16 cellular contexts compared by ENCODE assay signal in genomic region chr10:82813856-82814255, GRCh38.
DNase-seq lines count a peak whose midpoint lies in the region; ATAC-seq, FAIRE-seq and TF ChIP-seq lines count a peak whose summit lies in the region.
"Had no signal": no experiment of that assay in that cellular context is flagged by ENCODE, and none has a peak within 500 bp of the region (broad histone marks: within the 10 kb centered on the region; RNA-seq: fewer than 3 reads in every experiment).

No MANE protein-coding gene starts in this region.

- BruUV-seq in endothelial cell of umbilical vein (replicated peaks; lab: Mats Ljungman, UMichigan): no TSS peak

- DNase-seq in LoVo (ENCODE audit: low spot score) (peak; percentile 1), NCI-H774 (lab: John Stamatoyannopoulos, UW) (peak; percentile 63), endothelial cell of umbilical vein (ENCODE audit: low read depth, low spot score) (peak; percentile 37), renal cortical epithelial cell (ENCODE audit: low read depth) (peak; percentile 37), 8988T (no peak)
- DNase-seq: activated CD8-positive, alpha-beta memory T cell treated with anti-CD3 and anti-CD28 coated beads, Interleukin-2, amount 10 ng/mL, durations not matched to agents 7 days and 5 days; activated naive CD8-positive, alpha-beta T cell treated with anti-CD3 and anti-CD28 coated beads, Interleukin-2, amount 10 ng/mL, durations not matched to agents 7 days and 5 days; COR-L47; left colon; NCI-H2081 treated with DMSO at 0.1 percent for 48 hours; nephron progenitor cell; Peyer's patch had no signal

- no peaks in the 10 kb centered on the region for H3K9me1 ChIP-seq in endothelial cell of umbilical vein (replicated peaks; ENCODE audit: control insufficient read depth, extremely low read depth, insufficient read depth, low read length)

- H3K4me3 ChIP-seq in endothelial cell of umbilical vein (replicated peaks in 1 of 3; ENCODE audit: insufficient read depth in 1 of 3, low read depth in 1 of 3, low read length in 3 of 3): no peak overlapping the region
- H3K4me3 ChIP-seq: HAP-1, Peyer's patch, tibial nerve had no signal

- H3K27me3 ChIP-seq in endothelial cell of umbilical vein (ENCODE audit: control insufficient read depth in 2 of 2, insufficient read depth in 2 of 2, low read length in 2 of 2): no peaks in the 10 kb centered on the region
- H3K27me3 ChIP-seq: Peyer's patch, tibial nerve had no signal

- dilution Hi-C loops in endothelial cell of umbilical vein (cut with MboI; ENCODE audit: extremely low pct_ligation_motif_present, low sequenced_read_pairs): no loop called here

- no peak overlapping the region for H3K9ac ChIP-seq in endothelial cell of umbilical vein (replicated peaks; ENCODE audit: extremely low read depth, insufficient read depth, low read length)

- no peaks in the 10 kb centered on the region for H3K79me2 ChIP-seq in endothelial cell of umbilical vein (ENCODE audit: control insufficient read depth, insufficient read depth, low read length)

- CTCF ChIA-PET in endothelial cell of umbilical vein (lab: Charles Lee): interaction anchor here (0.6 to 1.6 kb wide), 3 partner anchors 156 to 1283 kb away, joined by 4 to 5 read pairs (median 5); no protein-coding TSS in a partner anchor

- no peak overlapping the region for H2AFZ ChIP-seq in endothelial cell of umbilical vein (ENCODE audit: low read depth, low read length)

- TF ChIP-seq CTCF in endothelial cell of umbilical vein (IDR thresholded peaks at IDR 0.05; ENCODE audit: extremely low read depth in 1 of 2, insufficient read depth in 1 of 2, low read depth in 1 of 2, low read length in 2 of 2): no peak

- ATAC-seq in HG03520 (IDR thresholded peaks at IDR 0.05; ENCODE audit: unreplicated experiment) (no peak), HG03354 (IDR thresholded peaks at IDR 0.05; ENCODE audit: poor library complexity, severe bottlenecking, unreplicated experiment) (no peak)
- ATAC-seq: activated CD8-positive, alpha-beta memory T cell treated with anti-CD3 and anti-CD28 coated beads, Interleukin-2, amount 10 ng/mL, durations not matched to agents 7 days and 5 days; left colon had no signal

- no peak for TF ChIP-seq POLR2A in endothelial cell of umbilical vein (IDR thresholded peaks at IDR 0.05; ENCODE audit: low read depth, low read length)

- peak; percentile 64 for FAIRE-seq in endothelial cell of umbilical vein (lab: Jason Lieb, UNC)

- H3K27ac ChIP-seq in endothelial cell of umbilical vein (ENCODE audit: insufficient read depth, low read depth, low read length): no peak overlapping the region
- H3K27ac ChIP-seq: Peyer's patch, tibial nerve had no signal

- intact Hi-C loops in endothelial cell of umbilical vein (cut with micrococcal nuclease): no loop called here

- H3K4me1 ChIP-seq in endothelial cell of umbilical vein (ENCODE audit: control insufficient read depth, extremely low read depth, insufficient read depth, low read length): no peaks in the 10 kb centered on the region
- H3K4me1 ChIP-seq: HAP-1, Peyer's patch, tibial nerve had no signal

- no peaks in the 10 kb centered on the region for H3K36me3 ChIP-seq in endothelial cell of umbilical vein (ENCODE audit: control insufficient read depth in 2 of 2, extremely low read depth in 1 of 2, insufficient read depth in 2 of 2, low read length in 2 of 2)
- H3K36me3 ChIP-seq: HAP-1, Peyer's patch, tibial nerve had no signal

- POLR2A ChIA-PET in endothelial cell of umbilical vein (lab: Charles Lee): no interaction called here

- H3K4me2 ChIP-seq in endothelial cell of umbilical vein (ENCODE audit: insufficient read depth, low read length): no peak overlapping the region

- no peaks in the 10 kb centered on the region for H4K20me1 ChIP-seq in endothelial cell of umbilical vein (replicated peaks; ENCODE audit: control insufficient read depth, extremely low read depth, insufficient read depth, low read length)

- no peaks in the 10 kb centered on the region for H3K9me3 ChIP-seq in endothelial cell of umbilical vein (replicated peaks; ENCODE audit: control insufficient read depth, insufficient read depth, low read length)
- H3K9me3 ChIP-seq: HAP-1, Peyer's patch, tibial nerve had no signal

TF ChIP-seq in endothelial cell of umbilical vein, 7 proteins besides CTCF, POLR2A, EP300 and RAD21:
- TF ChIP-seq MYC (IDR thresholded peaks at IDR 0.05; ENCODE audit: low read depth, low read length) (no peak), FOS (IDR thresholded peaks at IDR 0.05; ENCODE audit: borderline replicate concordance, insufficient read depth, low read length) (peak; percentile 60), GATA2 (IDR thresholded peaks at IDR 0.05; ENCODE audit: insufficient read depth, insufficient read length, low read depth, low read length) (peak; percentile 15), EZH2 (IDR thresholded peaks at IDR 0.05; ENCODE audit: borderline replicate concordance, low read depth, low read length, severe bottlenecking) (no peak), MAX (IDR thresholded peaks at IDR 0.05; ENCODE audit: insufficient read depth, insufficient read length) (no peak), JUN (IDR thresholded peaks at IDR 0.05; ENCODE audit: borderline replicate concordance, insufficient read depth, insufficient read length, low read depth) (peak; percentile 34)
